In the genomic region with DNA sequence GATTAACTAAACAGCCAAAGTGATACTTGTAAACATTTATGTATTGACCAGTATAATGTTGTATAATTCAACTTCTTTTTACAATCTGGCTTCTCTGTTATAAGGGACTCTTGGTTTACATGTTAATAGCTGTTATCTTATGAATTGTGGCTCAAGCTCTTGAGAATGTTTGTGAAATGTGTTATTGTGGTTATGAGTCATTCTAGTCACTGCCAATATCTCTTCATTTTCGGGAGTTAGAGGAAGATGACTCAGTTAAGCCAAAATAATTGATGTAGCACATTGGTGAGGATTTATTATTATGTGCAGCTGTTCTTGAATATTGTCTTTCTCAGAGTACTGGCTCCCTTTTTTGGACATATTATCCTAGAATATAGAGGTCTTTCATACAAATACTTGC, we compare ENCODE assay signal across 8 cellular contexts.
DNase-seq lines count a peak whose midpoint lies in the region; ATAC-seq and TF ChIP-seq lines count a peak whose summit lies in the region.

No MANE protein-coding gene starts in this region.

- no peak for TF ChIP-seq CTCF in omental fat pad (IDR thresholded peaks at IDR 0.05)

- no peak overlapping the region for H3K27ac Mint-ChIP-seq in natural killer cell treated with Interleukin-12 subunit alpha and Interleukin-12 subunit beta and Interleukin-15 and Interleukin-18, amount 100 ng/mL, for 72 hours

- H3K4me1 Mint-ChIP-seq in natural killer cell treated with Interleukin-12 subunit alpha and Interleukin-12 subunit beta and Interleukin-15 and Interleukin-18, amount 100 ng/mL, for 72 hours (ENCODE audit: low read depth in 2 of 2): no peaks in the 10 kb centered on the region

- peak; percentile 78 for ATAC-seq in GM19372 (IDR thresholded peaks at IDR 0.05; ENCODE audit: low read depth, unreplicated experiment)
- peak; percentile 97 for ATAC-seq in HG03175 (IDR thresholded peaks at IDR 0.05; ENCODE audit: unreplicated experiment)
- ATAC-seq in omental fat pad (ENCODE audit: low FRiP score): peak; percentile 68
- no peak for ATAC-seq in natural killer cell treated with Interleukin-12 subunit alpha and Interleukin-12 subunit beta and Interleukin-15 and Interleukin-18, amount 100 ng/mL, for 72 hours

- no peaks in the 10 kb centered on the region for H3K27me3 Mint-ChIP-seq in natural killer cell treated with Interleukin-12 subunit alpha and Interleukin-12 subunit beta and Interleukin-15 and Interleukin-18, amount 100 ng/mL, for 72 hours

- peak; percentile 77 for DNase-seq in AG08395 (ENCODE audit: low spot score)
- DNase-seq in SW480 (ENCODE audit: low spot score): peak; percentile 83
- DNase-seq in omental fat pad (ENCODE audit: low spot score): no peak
- DNase-seq in NCI-H146 (lab: John Stamatoyannopoulos, UW): no peak
- DNase-seq in natural killer cell treated with Interleukin-12 subunit alpha and Interleukin-12 subunit beta and Interleukin-15 and Interleukin-18, amount 100 ng/mL, for 72 hours (ENCODE audit: low spot score): no peak
- DNase-seq in midbrain (lab: John Stamatoyannopoulos, UW): no peak

- H3K36me3 Mint-ChIP-seq in natural killer cell treated with Interleukin-12 subunit alpha and Interleukin-12 subunit beta and Interleukin-15 and Interleukin-18, amount 100 ng/mL, for 72 hours: no peaks in the 10 kb centered on the region

- peaks cover 9% of the 10 kb centered on the region for H3K9me3 Mint-ChIP-seq in natural killer cell treated with Interleukin-12 subunit alpha and Interleukin-12 subunit beta and Interleukin-15 and Interleukin-18, amount 100 ng/mL, for 72 hours

- H3K4me3 Mint-ChIP-seq in natural killer cell treated with Interleukin-12 subunit alpha and Interleukin-12 subunit beta and Interleukin-15 and Interleukin-18, amount 100 ng/mL, for 72 hours: no peak overlapping the region

Comparison
In these comparisons a context has a peak if more than half of its experiments do, and no peak if none do; other contexts are left out.
1. DNase-seq: peak in AG08395 (single experiment) and SW480 (single experiment); none in omental fat pad (single experiment), NCI-H146 (single experiment), natural killer cell treated with Interleukin-12 subunit alpha and Interleukin-12 subunit beta and Interleukin-15 and Interleukin-18, amount 100 ng/mL, for 72 hours (single experiment) and midbrain (single experiment).
2. ATAC-seq: peak in GM19372 (single experiment), HG03175 (single experiment) and omental fat pad (single experiment); none in natural killer cell treated with Interleukin-12 subunit alpha and Interleukin-12 subunit beta and Interleukin-15 and Interleukin-18, amount 100 ng/mL, for 72 hours (0 of 2).